ENCODE assay signal across 8 cellular contexts in genomic region chr1:112849425-112849966, GRCh38.
DNase-seq lines count a peak whose midpoint lies in the region; ATAC-seq lines count a peak whose summit lies in the region.

No MANE protein-coding gene starts in this region.

- H3K27ac Mint-ChIP-seq in stimulated activated naive CD8-positive, alpha-beta T cell treated with anti-CD3 and anti-CD28 coated beads, Interleukin-15, amount 100 ng/mL, for 72 hours: peak overlapping the region in 1 of 2 donors; percentile 72

- DNase-seq in D341Med (ENCODE audit: low spot score) (peak; percentile 87), NCI-H2171 (lab: John Stamatoyannopoulos, UW) (peak; percentile 66), cerebellar cortex (ENCODE audit: low spot score) (peak; percentile 28)
- peak in 1 of 2 donors; percentile 15 for DNase-seq in stimulated activated naive CD8-positive, alpha-beta T cell treated with anti-CD3 and anti-CD28 coated beads, Interleukin-15, amount 100 ng/mL, for 72 hours

- H3K4me1 Mint-ChIP-seq in stimulated activated naive CD8-positive, alpha-beta T cell treated with anti-CD3 and anti-CD28 coated beads, Interleukin-15, amount 100 ng/mL, for 72 hours: peaks cover 14% of the 10 kb centered on the region

- ATAC-seq in stimulated activated naive CD8-positive, alpha-beta T cell treated with anti-CD3 and anti-CD28 coated beads, Interleukin-15, amount 100 ng/mL, for 72 hours: peak; percentile 39
- ATAC-seq in GM19395 (IDR thresholded peaks at IDR 0.05; ENCODE audit: unreplicated experiment) (no peak), HG03442 (IDR thresholded peaks at IDR 0.05; ENCODE audit: unreplicated experiment) (no peak), HG02885 (IDR thresholded peaks at IDR 0.05; ENCODE audit: poor library complexity, unreplicated experiment) (no peak)

- H3K4me3 Mint-ChIP-seq in stimulated activated naive CD8-positive, alpha-beta T cell treated with anti-CD3 and anti-CD28 coated beads, Interleukin-15, amount 100 ng/mL, for 72 hours: peak overlapping the region; percentile 44 to 70

- H3K27ac ChIP-seq in layer of hippocampus (ENCODE audit: low read depth, low read length): peak overlapping the region; percentile 46

- H3K9me3 Mint-ChIP-seq in stimulated activated naive CD8-positive, alpha-beta T cell treated with anti-CD3 and anti-CD28 coated beads, Interleukin-15, amount 100 ng/mL, for 72 hours: no peaks in the 10 kb centered on the region

- H3K27me3 Mint-ChIP-seq in stimulated activated naive CD8-positive, alpha-beta T cell treated with anti-CD3 and anti-CD28 coated beads, Interleukin-15, amount 100 ng/mL, for 72 hours: peaks cover 59% of the 10 kb centered on the region

- H3K27me3 ChIP-seq in layer of hippocampus (ENCODE audit: control insufficient read depth, insufficient read depth, low read length): no peaks in the 10 kb centered on the region
